ENCODE assay signal across 13 cellular contexts in the genomic region with DNA sequence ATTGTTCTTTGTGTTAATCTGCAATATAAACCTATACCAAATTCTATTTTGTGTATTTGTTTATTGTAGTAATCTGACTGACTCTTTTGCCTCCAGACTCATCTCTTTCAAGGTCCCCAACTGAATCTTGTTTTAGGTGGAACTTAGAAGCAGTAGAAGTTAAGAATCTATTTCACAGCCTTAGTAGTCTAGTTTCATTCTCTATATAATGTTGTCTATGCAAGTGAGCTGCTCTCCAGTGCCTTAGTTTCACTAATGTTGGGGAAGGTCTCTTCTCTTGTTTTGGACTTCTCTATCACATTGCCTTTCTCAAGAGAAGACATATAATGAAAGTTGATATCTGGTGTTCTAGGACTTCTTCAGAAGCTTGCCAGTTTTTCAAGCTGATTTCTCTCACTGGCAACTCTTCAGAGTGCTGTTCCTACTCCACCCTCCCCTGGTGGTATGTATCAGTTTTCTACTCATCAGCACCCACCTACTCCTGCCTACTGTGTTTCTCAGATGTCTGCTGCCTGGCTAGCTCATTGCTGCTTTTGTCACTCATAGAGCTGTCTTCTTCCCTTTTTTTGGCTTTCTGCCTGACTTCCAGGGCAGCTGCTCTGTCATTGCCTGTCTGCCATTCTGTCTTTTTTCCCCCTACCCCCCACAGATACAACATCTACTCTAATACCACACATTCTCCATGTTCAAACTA.
DNase-seq lines count a peak whose midpoint lies in the region; ATAC-seq and TF ChIP-seq lines count a peak whose summit lies in the region.
"Had no signal": no experiment of that assay in that cellular context is flagged by ENCODE, and none has a peak within 500 bp of the region (broad histone marks: within the 10 kb centered on the region; RNA-seq: fewer than 3 reads in every experiment).

No MANE protein-coding gene starts in this region.

- H3K27me3 Mint-ChIP-seq in natural killer cell (ENCODE audit: low read depth in 2 of 2): no peaks in the 10 kb centered on the region
- H3K27me3 Mint-ChIP-seq in natural killer cell treated with Interleukin-12 subunit alpha and Interleukin-12 subunit beta and Interleukin-15 and Interleukin-18, amount 100 ng/mL, for 72 hours: no peaks in the 10 kb centered on the region
- H3K27me3 Mint-ChIP-seq in activated naive CD8-positive, alpha-beta T cell treated with anti-CD3 and anti-CD28 coated beads, Interleukin-2, amount 50 U/mL, for 24 hours: no peaks in the 10 kb centered on the region

- no peak for TF ChIP-seq CTCF in natural killer cell (IDR thresholded peaks at IDR 0.05)

- no peak overlapping the region for H3K4me3 Mint-ChIP-seq in natural killer cell
- no peak overlapping the region for H3K4me3 Mint-ChIP-seq in natural killer cell treated with Interleukin-12 subunit alpha and Interleukin-12 subunit beta and Interleukin-15 and Interleukin-18, amount 100 ng/mL, for 72 hours
- no peak overlapping the region for H3K4me3 Mint-ChIP-seq in activated naive CD8-positive, alpha-beta T cell treated with anti-CD3 and anti-CD28 coated beads, Interleukin-2, amount 50 U/mL, for 24 hours
- H3K4me3 Mint-ChIP-seq: neural progenitor cell had no signal

- no peak for DNase-seq in natural killer cell
- DNase-seq in natural killer cell treated with Interleukin-12 subunit alpha and Interleukin-12 subunit beta and Interleukin-15 and Interleukin-18, amount 100 ng/mL, for 72 hours (ENCODE audit: low spot score): no peak
- no peak for DNase-seq in activated naive CD8-positive, alpha-beta T cell treated with anti-CD3 and anti-CD28 coated beads, Interleukin-2, amount 50 U/mL, for 24 hours
- DNase-seq in substantia nigra (lab: John Stamatoyannopoulos, UW): peak in 5 of 49 donors; percentile 6 to 43 (median 15)
- DNase-seq in NCI-H128 (lab: John Stamatoyannopoulos, UW; ENCODE audit: unreplicated experiment): no peak
- no peak for DNase-seq in NCI-H187 (lab: John Stamatoyannopoulos, UW)
- DNase-seq in HPDE6-E6E7 (ENCODE audit: extremely low spot score): no peak
- DNase-seq: activated naive CD4-positive, alpha-beta T cell treated with Interleukin-2 at 50 U/mL for 16 hours; NCI-H524; stimulated activated CD4-positive, alpha-beta T cell treated with anti-CD3 and anti-CD28 coated beads, Interleukin-2, amount 100 ng/mL, for 24 hours had no signal

- ATAC-seq in natural killer cell (no peak), HG02885 (IDR thresholded peaks at IDR 0.05; ENCODE audit: poor library complexity, unreplicated experiment) (peak; percentile 50)
- no peak for ATAC-seq in natural killer cell treated with Interleukin-12 subunit alpha and Interleukin-12 subunit beta and Interleukin-15 and Interleukin-18, amount 100 ng/mL, for 72 hours
- peak; percentile 28 for ATAC-seq in activated naive CD8-positive, alpha-beta T cell treated with anti-CD3 and anti-CD28 coated beads, Interleukin-2, amount 50 U/mL, for 24 hours

- peaks cover 30 to 34% of the 10 kb centered on the region in 2 donors for H3K4me1 Mint-ChIP-seq in natural killer cell
- H3K4me1 Mint-ChIP-seq in natural killer cell treated with Interleukin-12 subunit alpha and Interleukin-12 subunit beta and Interleukin-15 and Interleukin-18, amount 100 ng/mL, for 72 hours (ENCODE audit: low read depth in 2 of 2): peaks cover 14 to 27% of the 10 kb centered on the region in 2 donors
- peaks cover 23% of the 10 kb centered on the region for H3K4me1 Mint-ChIP-seq in activated naive CD8-positive, alpha-beta T cell treated with anti-CD3 and anti-CD28 coated beads, Interleukin-2, amount 50 U/mL, for 24 hours

- peak overlapping the region; percentile 13 for H3K27ac ChIP-seq in substantia nigra (ENCODE audit: low read depth, low read length, poor library complexity, severe bottlenecking)
- H3K27ac ChIP-seq: BLaER1, neural progenitor cell had no signal

- no peaks in the 10 kb centered on the region for H3K9me3 Mint-ChIP-seq in natural killer cell
- H3K9me3 Mint-ChIP-seq in natural killer cell treated with Interleukin-12 subunit alpha and Interleukin-12 subunit beta and Interleukin-15 and Interleukin-18, amount 100 ng/mL, for 72 hours: no peaks in the 10 kb centered on the region
- no peaks in the 10 kb centered on the region for H3K9me3 Mint-ChIP-seq in activated naive CD8-positive, alpha-beta T cell treated with anti-CD3 and anti-CD28 coated beads, Interleukin-2, amount 50 U/mL, for 24 hours

- intact Hi-C loops in natural killer cell (cut with micrococcal nuclease): no loop called here

- peak overlapping the region; percentile 5 to 64 for H3K27ac Mint-ChIP-seq in natural killer cell
- peak overlapping the region in 1 of 2 donors; percentile 11 for H3K27ac Mint-ChIP-seq in natural killer cell treated with Interleukin-12 subunit alpha and Interleukin-12 subunit beta and Interleukin-15 and Interleukin-18, amount 100 ng/mL, for 72 hours
- H3K27ac Mint-ChIP-seq in activated naive CD8-positive, alpha-beta T cell treated with anti-CD3 and anti-CD28 coated beads, Interleukin-2, amount 50 U/mL, for 24 hours: peak overlapping the region; percentile 16
- H3K27ac Mint-ChIP-seq: neural progenitor cell had no signal

- H3K36me3 Mint-ChIP-seq in natural killer cell: peaks cover 6% of the 10 kb centered on the region
- peaks cover 8% of the 10 kb centered on the region for H3K36me3 Mint-ChIP-seq in natural killer cell treated with Interleukin-12 subunit alpha and Interleukin-12 subunit beta and Interleukin-15 and Interleukin-18, amount 100 ng/mL, for 72 hours
- H3K36me3 Mint-ChIP-seq in activated naive CD8-positive, alpha-beta T cell treated with anti-CD3 and anti-CD28 coated beads, Interleukin-2, amount 50 U/mL, for 24 hours (ENCODE audit: low read depth): peaks cover 30% of the 10 kb centered on the region

Comparison
In these comparisons a context has a peak if more than half of its experiments do, and no peak if none do; other contexts are left out.
1. ATAC-seq: peak in HG02885 (single experiment) and activated naive CD8-positive, alpha-beta T cell treated with anti-CD3 and anti-CD28 coated beads, Interleukin-2, amount 50 U/mL, for 24 hours (single experiment); none in natural killer cell (0 of 3) and natural killer cell treated with Interleukin-12 subunit alpha and Interleukin-12 subunit beta and Interleukin-15 and Interleukin-18, amount 100 ng/mL, for 72 hours (0 of 2).